Comparison of ENCODE assay signal across 12 cellular contexts in genomic region chr14:65320661-65321308, GRCh38.
A peak's percentile ranks its signal among the peaks of the same experiment; 100 is the strongest.
DNase-seq lines count a peak whose midpoint lies in the region; ATAC-seq and TF ChIP-seq lines count a peak whose summit lies in the region.
"Had no signal": no experiment of that assay in that cellular context is flagged by ENCODE, and none has a peak within 500 bp of the region (broad histone marks: within the 10 kb centered on the region; RNA-seq: fewer than 3 reads in every experiment).

No MANE protein-coding gene starts in this region.

- POLR2A ChIA-PET in WTC11 (lab: Charles Lee) = no interaction called here

- CTCF ChIA-PET in WTC11 (lab: Charles Lee) = no interaction called here

- H3K4me1 Mint-ChIP-seq in central memory CD8-positive, alpha-beta T cell = peaks cover 6% of the 10 kb centered on the region
- no peaks in the 10 kb centered on the region for H3K4me1 Mint-ChIP-seq in WTC11

- ATAC-seq in GM18502 (IDR thresholded peaks at IDR 0.05; ENCODE audit: poor library complexity, unreplicated experiment) = peak; percentile 14
- ATAC-seq in GM19452 (IDR thresholded peaks at IDR 0.05; ENCODE audit: unreplicated experiment) = peak; percentile 28
- ATAC-seq in HG03460 (IDR thresholded peaks at IDR 0.05; ENCODE audit: unreplicated experiment) = peak; percentile 46
- ATAC-seq in central memory CD8-positive, alpha-beta T cell (replicated peaks; ENCODE audit: extremely low read depth, poor library complexity, severe bottlenecking) = no peak
- no peak for ATAC-seq in WTC11

- H3K36me3 Mint-ChIP-seq in central memory CD8-positive, alpha-beta T cell (ENCODE audit: insufficient read depth) = no peaks in the 10 kb centered on the region
- no peaks in the 10 kb centered on the region for H3K36me3 Mint-ChIP-seq in WTC11

- H3K4me3 Mint-ChIP-seq in central memory CD8-positive, alpha-beta T cell = no peak overlapping the region
- no peak overlapping the region for H3K4me3 Mint-ChIP-seq in WTC11
- H3K4me3 Mint-ChIP-seq: CD8-positive, alpha-beta memory T cell had no signal

- no peak for TF ChIP-seq CTCF in WTC11 (IDR thresholded peaks at IDR 0.05)

- no peak for DNase-seq in central memory CD8-positive, alpha-beta T cell (ENCODE audit: low spot score in 2 of 2)
- no peak for DNase-seq in NCI-H1436 (lab: John Stamatoyannopoulos, UW)
- no peak for DNase-seq in HuH-7 (ENCODE audit: low spot score)
- DNase-seq in WTC11 (ENCODE audit: low spot score) = no peak
- DNase-seq: activated CD4-positive, alpha-beta T cell treated with anti-CD3 and anti-CD28 coated beads for 4 hours; adrenal gland; CD8-positive, alpha-beta memory T cell; NCI-H1048; NCI-H510A treated with DMSO at 0.1 percent for 48 hours had no signal

- H3K9me3 Mint-ChIP-seq in central memory CD8-positive, alpha-beta T cell = no peaks in the 10 kb centered on the region
- H3K9me3 Mint-ChIP-seq in WTC11 = peaks cover 14% of the 10 kb centered on the region

- H3K27me3 Mint-ChIP-seq in central memory CD8-positive, alpha-beta T cell = peaks cover 9% of the 10 kb centered on the region
- H3K27me3 Mint-ChIP-seq in WTC11 (ENCODE audit: low read depth) = peaks cover 2% of the 10 kb centered on the region
- H3K27me3 Mint-ChIP-seq: CD8-positive, alpha-beta memory T cell had no signal

- peak overlapping the region; percentile 36 for H3K27ac Mint-ChIP-seq in central memory CD8-positive, alpha-beta T cell (ENCODE audit: low read depth)
- no peak overlapping the region for H3K27ac Mint-ChIP-seq in WTC11

TF ChIP-seq in WTC11, 78 proteins besides CTCF, POLR2A, EP300 and RAD21 (continues in another document):
- TF ChIP-seq ATF1 (CRISPR knock-in tag; IDR thresholded peaks at IDR 0.05) = no peak
- no peak for TF ChIP-seq JAZF1 (CRISPR knock-in tag; IDR thresholded peaks at IDR 0.05)
- no peak for TF ChIP-seq ESRRA (CRISPR knock-in tag; IDR thresholded peaks at IDR 0.05; ENCODE audit: borderline replicate concordance)
- TF ChIP-seq MYBL2 (CRISPR knock-in tag; IDR thresholded peaks at IDR 0.05) = no peak
- TF ChIP-seq SP1 (CRISPR knock-in tag; conservative IDR thresholded peaks at IDR 0.05) = no peak
- no peak for TF ChIP-seq MXD4 (CRISPR knock-in tag; IDR thresholded peaks at IDR 0.05; ENCODE audit: borderline replicate concordance)
- no peak for TF ChIP-seq ZNF425 (CRISPR knock-in tag; conservative IDR thresholded peaks at IDR 0.05)
- no peak for TF ChIP-seq CBFB (CRISPR knock-in tag; IDR thresholded peaks at IDR 0.05; ENCODE audit: low read depth)
- no peak for TF ChIP-seq ZNF532 (CRISPR knock-in tag; IDR thresholded peaks at IDR 0.05; ENCODE audit: borderline replicate concordance)
- no peak for TF ChIP-seq GTF2I (CRISPR knock-in tag; conservative IDR thresholded peaks at IDR 0.05)
- no peak for TF ChIP-seq USF1 (CRISPR knock-in tag; IDR thresholded peaks at IDR 0.05)
- no peak for TF ChIP-seq STAT6 (CRISPR knock-in tag; conservative IDR thresholded peaks at IDR 0.05; ENCODE audit: low read depth)
- TF ChIP-seq TCF7 (CRISPR knock-in tag; IDR thresholded peaks at IDR 0.05; ENCODE audit: low read depth) = no peak

Comparison
In these comparisons a context has a peak if more than half of its experiments do, and no peak if none do; other contexts are left out.
1. ATAC-seq: peak in GM18502 (single experiment), GM19452 (single experiment) and HG03460 (single experiment); none in central memory CD8-positive, alpha-beta T cell (single experiment) and WTC11 (single experiment).